Comparison of ENCODE assay signal across 1 cellular context in genomic region chr19:19661141-19661674, GRCh38.
TF ChIP-seq lines count a peak whose summit lies in the region.

No MANE protein-coding gene starts in this region.

TF ChIP-seq in HCT116, 20 proteins besides CTCF, POLR2A, EP300 and RAD21:
- TF ChIP-seq FOSL1 (IDR thresholded peaks at IDR 0.05; ENCODE audit: low read depth): no peak
